In genomic region chr16:24051125-24051524, GRCh38 we compare ENCODE assay signal across 19 cellular contexts.
DNase-seq lines count a peak whose midpoint lies in the region; ATAC-seq and TF ChIP-seq lines count a peak whose summit lies in the region.
"Had no signal": no experiment of that assay in that cellular context is flagged by ENCODE, and none has a peak within 500 bp of the region (broad histone marks: within the 10 kb centered on the region; RNA-seq: fewer than 3 reads in every experiment).

No MANE protein-coding gene starts in this region.

- peak; percentile 34 for DNase-seq in H7
- peak; percentile 37 for DNase-seq in iPS-NIHi11 (ENCODE audit: low spot score)
- no peak for DNase-seq in neuronal stem cell (ENCODE audit: low spot score)
- DNase-seq in COLO829 (ENCODE audit: low spot score) = no peak
- no peak for DNase-seq in DMS 273 (lab: John Stamatoyannopoulos, UW; ENCODE audit: unreplicated experiment)
- DNase-seq in MM.1S = no peak
- DNase-seq in endothelial cell (ENCODE audit: low spot score) = no peak
- DNase-seq: C1 segment of cervical spinal cord; DND-41; IMR-90; Karpas-422; NCI-H1092 treated with DMSO at 0.1 percent for 48 hours; NCI-H2081; NK-92 treated with Interleukin-12 subunit alpha and Interleukin-12 subunit beta, amount 100 ng/mL, for 24 hours; Peyer's patch had no signal

- H2BK12ac ChIP-seq in neuronal stem cell (ENCODE audit: low read length) = no peak overlapping the region

- peaks cover 33% of the 10 kb centered on the region for H3K4me1 Mint-ChIP-seq in activated T-helper 17 cell treated with anti-CD3 and anti-CD28 coated beads, Interleukin-2, amount 50 U/mL, for 72 hours
- peaks cover 7% of the 10 kb centered on the region for H3K4me1 Mint-ChIP-seq in endothelial cell (ENCODE audit: unreplicated experiment)

- H3K4me3 ChIP-seq in H7 (ENCODE audit: insufficient read depth, low read depth, low read length) (no peak overlapping the region), neuronal stem cell (ENCODE audit: low read length in 2 of 2) (no peak overlapping the region), MM.1S (ENCODE audit: low read length) (no peak overlapping the region)
- H3K4me3 ChIP-seq: HAP-1, Peyer's patch, SK-N-MC had no signal

- H3K4me3 Mint-ChIP-seq in activated T-helper 17 cell treated with anti-CD3 and anti-CD28 coated beads, Interleukin-2, amount 50 U/mL, for 72 hours = no peak overlapping the region
- no peak overlapping the region for H3K4me3 Mint-ChIP-seq in endothelial cell (ENCODE audit: unreplicated experiment)

- no peak overlapping the region for H3K14ac ChIP-seq in neuronal stem cell (ENCODE audit: low read length)

- H3F3A ChIP-seq in MM.1S (ENCODE audit: insufficient read depth, low read length) = no peaks in the 10 kb centered on the region

- no peak overlapping the region for H2BK15ac ChIP-seq in neuronal stem cell (ENCODE audit: low read length)

- no CpG with 5 or more reads among the region's 5 CpGs for WGBS in neuronal stem cell (ENCODE audit: extremely low coverage in 2 of 2, insufficient read length in 2 of 2, insufficient replicate concordance in 1 of 2), 2 donors

- H3K79me1 ChIP-seq in neuronal stem cell (ENCODE audit: low read depth, low read length) = no peaks in the 10 kb centered on the region

- H3K9me3 Mint-ChIP-seq in activated T-helper 17 cell treated with anti-CD3 and anti-CD28 coated beads, Interleukin-2, amount 50 U/mL, for 72 hours = no peaks in the 10 kb centered on the region
- no peaks in the 10 kb centered on the region for H3K9me3 Mint-ChIP-seq in endothelial cell (ENCODE audit: unreplicated experiment)

- no peak overlapping the region for H2BK120ac ChIP-seq in neuronal stem cell (ENCODE audit: low read depth, low read length)

- no peak for TF ChIP-seq CTCF in MM.1S (IDR thresholded peaks at IDR 0.05; ENCODE audit: low read length)
- TF ChIP-seq CTCF in endothelial cell (IDR thresholded peaks at IDR 0.05; ENCODE audit: unreplicated experiment) = no peak

- H3K36me3 ChIP-seq in H7 (replicated peaks; ENCODE audit: control insufficient read depth, insufficient read depth, low read length) (no peaks in the 10 kb centered on the region), neuronal stem cell (replicated peaks in 1 of 2; ENCODE audit: control insufficient read depth in 2 of 2, insufficient read depth in 2 of 2, low read length in 2 of 2) (no peaks in the 10 kb centered on the region), MM.1S (replicated peaks; ENCODE audit: insufficient read depth, low read length) (no peaks in the 10 kb centered on the region)
- H3K36me3 ChIP-seq: HAP-1, Peyer's patch had no signal

- no peak overlapping the region for H2AK5ac ChIP-seq in neuronal stem cell (ENCODE audit: low read depth, low read length)

- H3K36me3 Mint-ChIP-seq in activated T-helper 17 cell treated with anti-CD3 and anti-CD28 coated beads, Interleukin-2, amount 50 U/mL, for 72 hours (ENCODE audit: low read depth) = peaks cover 37% of the 10 kb centered on the region
- H3K36me3 Mint-ChIP-seq in endothelial cell (ENCODE audit: low read depth, unreplicated experiment) = no peaks in the 10 kb centered on the region

- no peak overlapping the region for H3K27ac ChIP-seq in neuronal stem cell (replicated peaks; ENCODE audit: low read length)
- H3K27ac ChIP-seq in MM.1S (ENCODE audit: low read length) = no peak overlapping the region
- H3K27ac ChIP-seq: HL-60, Peyer's patch, SK-N-MC had no signal

- no peak for ATAC-seq in activated T-helper 17 cell treated with anti-CD3 and anti-CD28 coated beads, Interleukin-2, amount 50 U/mL, for 72 hours (replicated peaks)

- H4K8ac ChIP-seq in neuronal stem cell (ENCODE audit: low read depth, low read length) = no peak overlapping the region

- no peak overlapping the region for H2BK5ac ChIP-seq in neuronal stem cell (ENCODE audit: low read length)

- no peaks in the 10 kb centered on the region for H3K79me2 ChIP-seq in MM.1S (ENCODE audit: low read length)

- no peak overlapping the region for H3K18ac ChIP-seq in neuronal stem cell (ENCODE audit: low read length)

- H3K4ac ChIP-seq in neuronal stem cell (ENCODE audit: low read length) = no peak overlapping the region

- H4K91ac ChIP-seq in neuronal stem cell (ENCODE audit: low read depth, low read length, poor library complexity) = no peak overlapping the region

- H3K9me3 ChIP-seq in neuronal stem cell (replicated peaks in 1 of 2; ENCODE audit: control insufficient read depth in 2 of 2, insufficient read depth in 1 of 2, low read depth in 1 of 2, low read length in 2 of 2) (no peaks in the 10 kb centered on the region), MM.1S (replicated peaks; ENCODE audit: insufficient read depth, low read length) (no peaks in the 10 kb centered on the region)
- H3K9me3 ChIP-seq: HAP-1, Peyer's patch had no signal

- peaks cover 9 to 23% of the 10 kb centered on the region in 2 donors for H3K4me1 ChIP-seq in neuronal stem cell (ENCODE audit: control insufficient read depth in 2 of 2, insufficient read depth in 1 of 2, low read depth in 1 of 2, low read length in 2 of 2)
- H3K4me1 ChIP-seq in MM.1S (ENCODE audit: low read length) = no peaks in the 10 kb centered on the region
- H3K4me1 ChIP-seq: HAP-1, Peyer's patch had no signal

- H3K27me3 ChIP-seq in H7 (ENCODE audit: control insufficient read depth, insufficient read depth, low read length) (no peaks in the 10 kb centered on the region), neuronal stem cell (ENCODE audit: control insufficient read depth in 3 of 3, insufficient read depth in 3 of 3, low read depth in 1 of 3, low read length in 3 of 3) (no peaks in the 10 kb centered on the region), MM.1S (replicated peaks; ENCODE audit: insufficient read depth, low read length) (no peaks in the 10 kb centered on the region)
- H3K27me3 ChIP-seq: Peyer's patch had no signal

- H3K9ac ChIP-seq in neuronal stem cell (ENCODE audit: low read depth, low read length, poor library complexity) = no peak overlapping the region
- H3K9ac ChIP-seq in MM.1S (ENCODE audit: low read length) = no peak overlapping the region

- no peak overlapping the region for H3K23ac ChIP-seq in neuronal stem cell (ENCODE audit: low read depth, low read length, poor library complexity)

- H3K27ac Mint-ChIP-seq in activated T-helper 17 cell treated with anti-CD3 and anti-CD28 coated beads, Interleukin-2, amount 50 U/mL, for 72 hours = peak overlapping the region; percentile 73
- no peak overlapping the region for H3K27ac Mint-ChIP-seq in endothelial cell (ENCODE audit: unreplicated experiment)

- no peaks in the 10 kb centered on the region for H4K20me1 ChIP-seq in MM.1S (ENCODE audit: insufficient read depth, low read length)

- H3K4me2 ChIP-seq in neuronal stem cell (ENCODE audit: insufficient read depth, low read length, poor library complexity, severe bottlenecking) = no peak overlapping the region
- H3K4me2 ChIP-seq in MM.1S (ENCODE audit: low read depth, low read length) = no peak overlapping the region

- H3K9me2 ChIP-seq in MM.1S (replicated peaks; ENCODE audit: insufficient read depth, low read length) = no peaks in the 10 kb centered on the region

- no peaks in the 10 kb centered on the region for H3K27me3 Mint-ChIP-seq in activated T-helper 17 cell treated with anti-CD3 and anti-CD28 coated beads, Interleukin-2, amount 50 U/mL, for 72 hours
- peaks cover 8% of the 10 kb centered on the region for H3K27me3 Mint-ChIP-seq in endothelial cell (ENCODE audit: unreplicated experiment)

- H2AFZ ChIP-seq in neuronal stem cell (ENCODE audit: low read length) (peak overlapping the region; percentile 24), MM.1S (ENCODE audit: low read length) (no peak overlapping the region)

Comparison
In these comparisons a context has a peak if more than half of its experiments do, and no peak if none do; other contexts are left out.
1. DNase-seq: peak in H7 (single experiment) and iPS-NIHi11 (single experiment); none in neuronal stem cell (single experiment), COLO829 (single experiment), DMS 273 (single experiment), MM.1S (single experiment) and endothelial cell (single experiment).